In the genomic region with DNA sequence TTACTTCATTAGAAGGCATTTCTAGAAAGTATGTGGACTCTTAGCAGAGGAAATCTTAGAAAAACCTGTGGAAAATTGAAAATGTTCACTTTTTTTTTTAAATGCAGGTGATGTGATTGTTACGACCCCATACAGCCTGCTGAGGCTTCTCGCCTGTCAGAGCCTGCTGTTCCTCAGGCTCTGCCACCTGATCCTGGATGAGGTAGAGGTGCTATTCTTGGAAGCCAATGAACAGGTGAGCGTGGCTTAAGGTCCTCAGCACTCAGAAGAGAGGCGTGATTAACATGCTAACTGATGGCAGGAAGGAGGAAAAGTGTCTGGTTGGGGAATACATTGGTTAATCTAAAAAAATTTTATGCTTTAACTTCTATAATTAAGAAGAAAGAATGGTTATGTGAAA, we compare ENCODE assay signal across 24 cellular contexts.
"Had no signal": no experiment of that assay in that cellular context is flagged by ENCODE, and none has a peak within 500 bp of the region (broad histone marks: within the 10 kb centered on the region; RNA-seq: fewer than 3 reads in every experiment).

No MANE protein-coding gene starts in this region.

- H3K27ac Mint-ChIP-seq: activated B cell treated with CpG ODN at 0.5 μM for 24 hours; activated CD4-positive, alpha-beta memory T cell treated with anti-CD3 and anti-CD28 coated beads, Interleukin-2, amount 10 ng/mL, durations not matched to agents 7 days and 5 days; activated CD8-positive, alpha-beta memory T cell treated with anti-CD3 and anti-CD28 coated beads, Interleukin-2, amount 10 ng/mL, durations not matched to agents 7 days and 5 days; activated naive CD8-positive, alpha-beta T cell treated with anti-CD3 and anti-CD28 coated beads, Interleukin-2, amount 10 ng/mL, durations not matched to agents 7 days and 5 days; activated T-helper 17 cell treated with anti-CD3 and anti-CD28 coated beads, Interleukin-2, amount 50 U/mL, for 72 hours; endodermal cell; natural killer cell treated with Interleukin-12 subunit alpha and Interleukin-12 subunit beta and Interleukin-15 and Interleukin-18, amount 100 ng/mL, for 72 hours; stimulated activated effector memory CD8-positive, alpha-beta T cell treated with anti-CD3 and anti-CD28 coated beads, Interleukin-12 subunit alpha, Interleukin-12 subunit beta, amount 100 ng/mL, for 72 hours had no signal

- H3K36me3 Mint-ChIP-seq: activated CD8-positive, alpha-beta memory T cell treated with anti-CD3 and anti-CD28 coated beads, Interleukin-2, amount 10 ng/mL, durations not matched to agents 7 days and 5 days; activated naive CD8-positive, alpha-beta T cell treated with anti-CD3 and anti-CD28 coated beads, Interleukin-2, amount 10 ng/mL, durations not matched to agents 7 days and 5 days; natural killer cell treated with Interleukin-12 subunit alpha and Interleukin-12 subunit beta and Interleukin-15 and Interleukin-18, amount 100 ng/mL, for 72 hours; stimulated activated effector memory CD8-positive, alpha-beta T cell treated with anti-CD3 and anti-CD28 coated beads, Interleukin-12 subunit alpha, Interleukin-12 subunit beta, amount 100 ng/mL, for 72 hours had no signal

- DNase-seq: activated B cell treated with CpG ODN at 0.5 μM for 24 hours; activated CD4-positive, alpha-beta memory T cell treated with anti-CD3 and anti-CD28 coated beads, Interleukin-2, amount 10 ng/mL, durations not matched to agents 7 days and 5 days; activated CD4-positive, alpha-beta T cell treated with anti-CD3 and anti-CD28 coated beads for 4 hours; activated CD8-positive, alpha-beta memory T cell treated with anti-CD3 and anti-CD28 coated beads, Interleukin-2, amount 10 ng/mL, durations not matched to agents 7 days and 5 days; activated naive CD4-positive, alpha-beta T cell; activated naive CD8-positive, alpha-beta T cell treated with anti-CD3 and anti-CD28 coated beads, Interleukin-2, amount 10 ng/mL, durations not matched to agents 7 days and 5 days; amygdala; dorsolateral prefrontal cortex; endodermal cell; foreskin fibroblast; hippocampal formation; left colon; lower lobe of right lung; pancreas; stimulated activated CD4-positive, alpha-beta T cell treated with anti-CD3 and anti-CD28 coated beads, Interleukin-4, amount 100 ng/mL, for 24 hours; stomach; trophoblast cell had no signal

- H3K27ac ChIP-seq: dorsolateral prefrontal cortex, epithelial cell of prostate, lower lobe of right lung, neutrophil, pancreas, stomach had no signal

- H3K4me1 ChIP-seq: lower lobe of right lung, pancreas, stomach had no signal

- H3K9me3 ChIP-seq: lower lobe of right lung, neutrophil, pancreas, stomach had no signal

- H3K27me3 ChIP-seq: dorsolateral prefrontal cortex, pancreas, stomach had no signal

- H3K9me3 Mint-ChIP-seq: activated B cell treated with CpG ODN at 0.5 μM for 24 hours; activated CD4-positive, alpha-beta memory T cell treated with anti-CD3 and anti-CD28 coated beads, Interleukin-2, amount 10 ng/mL, durations not matched to agents 7 days and 5 days; activated naive CD8-positive, alpha-beta T cell treated with anti-CD3 and anti-CD28 coated beads, Interleukin-2, amount 10 ng/mL, durations not matched to agents 7 days and 5 days; activated T-helper 17 cell treated with anti-CD3 and anti-CD28 coated beads, Interleukin-2, amount 50 U/mL, for 72 hours; endodermal cell; natural killer cell treated with Interleukin-12 subunit alpha and Interleukin-12 subunit beta and Interleukin-15 and Interleukin-18, amount 100 ng/mL, for 72 hours; stimulated activated effector memory CD8-positive, alpha-beta T cell treated with anti-CD3 and anti-CD28 coated beads, Interleukin-12 subunit alpha, Interleukin-12 subunit beta, amount 100 ng/mL, for 72 hours had no signal

- H3K4me3 ChIP-seq: dorsolateral prefrontal cortex, lower lobe of right lung, pancreas, stomach had no signal

- ATAC-seq: activated CD8-positive, alpha-beta memory T cell treated with anti-CD3 and anti-CD28 coated beads, Interleukin-2, amount 10 ng/mL, durations not matched to agents 7 days and 5 days; activated T-helper 17 cell treated with anti-CD3 and anti-CD28 coated beads, Interleukin-2, amount 50 U/mL, for 72 hours; left colon; natural killer cell treated with Interleukin-12 subunit alpha and Interleukin-12 subunit beta and Interleukin-15 and Interleukin-18, amount 100 ng/mL, for 72 hours; pancreas; sciatic nerve; stimulated activated effector memory CD8-positive, alpha-beta T cell treated with anti-CD3 and anti-CD28 coated beads, Interleukin-12 subunit alpha, Interleukin-12 subunit beta, amount 100 ng/mL, for 72 hours had no signal

- H3K27me3 Mint-ChIP-seq: activated CD4-positive, alpha-beta memory T cell treated with anti-CD3 and anti-CD28 coated beads, Interleukin-2, amount 10 ng/mL, durations not matched to agents 7 days and 5 days; activated CD8-positive, alpha-beta memory T cell treated with anti-CD3 and anti-CD28 coated beads, Interleukin-2, amount 10 ng/mL, durations not matched to agents 7 days and 5 days; activated naive CD8-positive, alpha-beta T cell treated with anti-CD3 and anti-CD28 coated beads, Interleukin-2, amount 10 ng/mL, durations not matched to agents 7 days and 5 days; activated T-helper 17 cell treated with anti-CD3 and anti-CD28 coated beads, Interleukin-2, amount 50 U/mL, for 72 hours; natural killer cell treated with Interleukin-12 subunit alpha and Interleukin-12 subunit beta and Interleukin-15 and Interleukin-18, amount 100 ng/mL, for 72 hours had no signal

- H3K36me3 ChIP-seq: lower lobe of right lung, neutrophil, pancreas, stomach had no signal

- H3K4me1 Mint-ChIP-seq: activated B cell treated with CpG ODN at 0.5 μM for 24 hours had no signal

- H3K4me3 Mint-ChIP-seq: activated B cell treated with CpG ODN at 0.5 μM for 24 hours; activated CD4-positive, alpha-beta memory T cell treated with anti-CD3 and anti-CD28 coated beads, Interleukin-2, amount 10 ng/mL, durations not matched to agents 7 days and 5 days; activated CD8-positive, alpha-beta memory T cell treated with anti-CD3 and anti-CD28 coated beads, Interleukin-2, amount 10 ng/mL, durations not matched to agents 7 days and 5 days; activated naive CD8-positive, alpha-beta T cell treated with anti-CD3 and anti-CD28 coated beads, Interleukin-2, amount 10 ng/mL, durations not matched to agents 7 days and 5 days; activated T-helper 17 cell treated with anti-CD3 and anti-CD28 coated beads, Interleukin-2, amount 50 U/mL, for 72 hours; endodermal cell; natural killer cell treated with Interleukin-12 subunit alpha and Interleukin-12 subunit beta and Interleukin-15 and Interleukin-18, amount 100 ng/mL, for 72 hours; stimulated activated effector memory CD8-positive, alpha-beta T cell treated with anti-CD3 and anti-CD28 coated beads, Interleukin-12 subunit alpha, Interleukin-12 subunit beta, amount 100 ng/mL, for 72 hours had no signal

- FAIRE-seq: islet of Langerhans, pancreas had no signal
